1 cellular context compared by ENCODE assay signal in the genomic region with DNA sequence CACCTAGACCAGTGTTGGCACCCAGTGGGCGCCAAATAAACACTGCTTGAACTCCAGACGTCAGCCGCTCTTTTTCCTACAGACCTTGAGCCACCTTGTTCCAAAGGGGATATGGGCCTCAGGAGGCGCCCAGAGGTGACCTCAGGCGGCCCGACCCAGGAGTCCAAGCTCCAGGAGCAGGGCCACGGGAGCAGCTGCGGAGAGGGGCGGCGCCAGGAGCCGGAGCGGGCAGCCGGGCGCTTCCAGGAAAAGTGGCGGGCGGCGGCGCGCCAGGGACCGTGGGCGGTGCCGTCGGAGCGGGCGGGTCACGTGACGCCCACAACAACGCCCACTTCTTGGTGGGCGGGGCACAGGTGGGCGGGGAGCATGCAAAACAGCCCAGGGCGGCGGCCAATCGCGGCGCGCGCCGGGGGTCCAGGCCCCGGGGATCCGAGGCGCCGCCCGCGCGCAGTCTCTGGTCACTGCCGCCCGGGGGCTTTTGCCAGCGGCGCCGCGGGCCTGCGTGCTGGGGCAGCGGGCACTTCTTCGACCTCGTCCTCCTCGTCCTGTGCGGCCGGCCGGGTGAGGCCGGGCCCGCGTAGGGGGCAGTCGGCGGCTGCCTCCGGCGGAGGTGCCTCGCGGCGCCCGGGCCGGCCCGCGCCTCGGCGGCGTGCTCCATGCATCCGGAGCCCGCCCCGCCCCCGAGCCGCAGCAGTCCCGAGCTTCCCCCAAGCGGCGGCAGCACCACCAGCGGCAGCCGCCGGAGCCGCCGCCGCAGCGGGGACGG.
TF ChIP-seq lines count a peak whose summit lies in the region.

Gene ORAI1, plus strand, starts transcription at position 444 of the 766 bp plus-strand sequence.

TF ChIP-seq in HepG2, 621 proteins besides CTCF, POLR2A, EP300 and RAD21 (continued from another document):
- TF ChIP-seq GMEB1 (CRISPR knock-in tag; IDR thresholded peaks at IDR 0.05; ENCODE audit: borderline replicate concordance) (no peak; the same call in 1 of the 2 replicates), KLF6 (CRISPR knock-in tag; IDR thresholded peaks at IDR 0.05) (peak; percentile 53; the same call in 1 of the 2 replicates), MED1 (CRISPR knock-in tag; IDR thresholded peaks at IDR 0.05) (peak; percentile 79), ZKSCAN8 (CRISPR knock-in tag; IDR thresholded peaks at IDR 0.05; ENCODE audit: borderline replicate concordance) (0 out of 2 replicates have a peak, but pooled peaks have one; percentile 44), JUND (CRISPR knock-in tag; IDR thresholded peaks at IDR 0.05) (no peak), PRMT3 (CRISPR knock-in tag; IDR thresholded peaks at IDR 0.05; ENCODE audit: borderline replicate concordance, low read depth) (peak; percentile 57; the same call in 1 of the 2 replicates), ZNF501 (CRISPR knock-in tag; IDR thresholded peaks at IDR 0.05) (peak; percentile 37; the same call in 1 of the 2 replicates), POGZ (CRISPR knock-in tag; IDR thresholded peaks at IDR 0.05) (no peak), SMARCE1 (IDR thresholded peaks at IDR 0.05; ENCODE audit: borderline replicate concordance) (no peak), HOXA7 (CRISPR knock-in tag; IDR thresholded peaks at IDR 0.05) (no peak), ZNF224 (CRISPR knock-in tag; IDR thresholded peaks at IDR 0.05) (no peak)
- TF ChIP-seq, protein P1, sequence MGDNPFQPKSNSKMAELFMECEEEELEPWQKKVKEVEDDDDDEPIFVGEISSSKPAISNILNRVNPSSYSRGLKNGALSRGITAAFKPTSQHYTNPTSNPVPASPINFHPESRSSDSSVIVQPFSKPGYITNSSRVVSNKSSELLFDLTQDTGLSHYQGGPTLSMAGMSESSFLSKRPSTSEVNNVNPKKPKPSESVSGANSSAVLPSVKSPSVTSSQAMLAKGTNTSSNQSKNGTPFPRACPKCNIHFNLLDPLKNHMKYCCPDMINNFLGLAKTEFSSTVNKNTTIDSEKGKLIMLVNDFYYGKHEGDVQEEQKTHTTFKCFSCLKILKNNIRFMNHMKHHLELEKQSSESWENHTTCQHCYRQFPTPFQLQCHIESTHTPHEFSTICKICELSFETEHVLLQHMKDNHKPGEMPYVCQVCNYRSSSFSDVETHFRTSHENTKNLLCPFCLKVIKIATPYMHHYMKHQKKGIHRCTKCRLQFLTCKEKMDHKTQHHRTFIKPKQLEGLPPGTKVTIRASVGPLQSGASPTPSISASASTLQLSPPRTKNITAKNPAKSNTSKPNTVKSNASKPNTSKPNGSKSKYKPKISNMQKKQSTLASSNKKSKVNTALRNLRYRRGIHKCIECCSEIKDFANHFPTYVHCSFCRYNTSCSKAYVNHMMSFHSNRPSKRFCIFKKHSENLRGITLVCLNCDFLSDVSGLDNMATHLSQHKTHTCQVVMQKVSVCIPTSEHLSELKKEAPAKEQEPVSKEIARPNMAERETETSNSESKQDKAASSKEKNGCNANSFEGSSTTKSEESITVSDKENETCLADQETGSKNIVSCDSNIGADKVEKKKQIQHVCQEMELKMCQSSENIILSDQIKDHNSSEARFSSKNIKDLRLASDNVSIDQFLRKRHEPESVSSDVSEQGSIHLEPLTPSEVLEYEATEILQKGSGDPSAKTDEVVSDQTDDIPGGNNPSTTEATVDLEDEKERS (CRISPR knock-in tag; IDR thresholded peaks at IDR 0.05), result no peak
- TF ChIP-seq, protein P2, sequence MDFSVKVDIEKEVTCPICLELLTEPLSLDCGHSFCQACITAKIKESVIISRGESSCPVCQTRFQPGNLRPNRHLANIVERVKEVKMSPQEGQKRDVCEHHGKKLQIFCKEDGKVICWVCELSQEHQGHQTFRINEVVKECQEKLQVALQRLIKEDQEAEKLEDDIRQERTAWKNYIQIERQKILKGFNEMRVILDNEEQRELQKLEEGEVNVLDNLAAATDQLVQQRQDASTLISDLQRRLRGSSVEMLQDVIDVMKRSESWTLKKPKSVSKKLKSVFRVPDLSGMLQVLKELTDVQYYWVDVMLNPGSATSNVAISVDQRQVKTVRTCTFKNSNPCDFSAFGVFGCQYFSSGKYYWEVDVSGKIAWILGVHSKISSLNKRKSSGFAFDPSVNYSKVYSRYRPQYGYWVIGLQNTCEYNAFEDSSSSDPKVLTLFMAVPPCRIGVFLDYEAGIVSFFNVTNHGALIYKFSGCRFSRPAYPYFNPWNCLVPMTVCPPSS (IDR thresholded peaks at IDR 0.05), result no peak
